In genomic region chr19:48398329-48399235, GRCh38 we compare ENCODE assay signal across 8 cellular contexts. TPM values are rescaled to one million over a fixed set of nuclear protein-coding genes. Genes with fewer than 3 reads are reported as not detected.
A peak's percentile ranks its signal among the peaks of the same experiment; 100 is the strongest.
DNase-seq lines count a peak whose midpoint lies in the region; ATAC-seq and TF ChIP-seq lines count a peak whose summit lies in the region.

No MANE protein-coding gene starts in this region.

- TF ChIP-seq RAD21 in IMR-90 (IDR thresholded peaks at IDR 0.05; ENCODE audit: low read length): no peak

- 15% methylated on average over 57 of the region's 109 CpGs; no CpG with 5 or more reads in 1 of the 2 experiments for WGBS in IMR-90 (ENCODE audit: extremely low coverage in 2 of 2, insufficient read length in 1 of 2), 2 experiments

- H2AK5ac ChIP-seq in IMR-90 (ENCODE audit: low read depth, low read length): peak overlapping the region; percentile 43

- peaks cover 41% of the 10 kb centered on the region for H3K27me3 Mint-ChIP-seq in activated naive CD4-positive, alpha-beta T cell treated with anti-CD3 and anti-CD28 coated beads for 36 hours (ENCODE audit: low read depth)

- peaks cover 44% of the 10 kb centered on the region for H3K27me3 ChIP-seq in IMR-90 (ENCODE audit: control insufficient read depth, insufficient read depth, low read length)

- peaks cover 41% of the 10 kb centered on the region for H3K4me1 Mint-ChIP-seq in activated naive CD4-positive, alpha-beta T cell treated with anti-CD3 and anti-CD28 coated beads for 36 hours (ENCODE audit: low read depth)

- H3K9ac ChIP-seq in IMR-90 (ENCODE audit: low read depth, low read length): peak overlapping the region; percentile 42; the same call in 1 of the 2 replicates

- no peaks in the 10 kb centered on the region for H3K79me1 ChIP-seq in IMR-90 (ENCODE audit: low read depth in 1 of 2, low read length in 2 of 2)

- no peaks in the 10 kb centered on the region for H3K9me3 ChIP-seq in IMR-90 (ENCODE audit: control insufficient read depth, insufficient read depth, low read length)

- dilution Hi-C loops in IMR-90 (cut with HindIII; ENCODE audit: low sequenced_read_pairs, unreplicated experiment): no loop called here

- ATAC-seq in IMR-90 (ENCODE audit: low read depth) (peak; percentile 48), Right ventricle myocardium superior (ENCODE audit: poor library complexity) (peak; percentile 73), HG03135 (IDR thresholded peaks at IDR 0.05; ENCODE audit: unreplicated experiment) (no peak)

- H2BK15ac ChIP-seq in IMR-90 (ENCODE audit: low read depth, low read length): no peak overlapping the region

- H3K18ac ChIP-seq in IMR-90 (ENCODE audit: low read depth, low read length): no peak overlapping the region

- 0 out of 2 replicates have a peak overlapping the region, but pooled peaks have one; percentile 23 for H4K91ac ChIP-seq in IMR-90 (ENCODE audit: insufficient read depth, low read depth, low read length)

- in situ Hi-C loops in IMR-90 (cut with MboI; ENCODE audit: low sequenced_read_pairs): no loop called here

- peak overlapping the region; percentile 83 for H3K4ac ChIP-seq in IMR-90 (ENCODE audit: low read depth, low read length)

- no peaks in the 10 kb centered on the region; the same call in 1 of the 2 replicates for H4K20me1 ChIP-seq in IMR-90 (ENCODE audit: insufficient read depth, low read length)

- no peak overlapping the region for H3K56ac ChIP-seq in IMR-90 (ENCODE audit: extremely low read depth, insufficient read depth, low read length)

- H3K27ac Mint-ChIP-seq in activated naive CD4-positive, alpha-beta T cell treated with anti-CD3 and anti-CD28 coated beads for 36 hours: no peak overlapping the region

- H2BK20ac ChIP-seq in IMR-90 (ENCODE audit: low read depth, low read length): no peak overlapping the region

- BruUV-seq in IMR-90 (replicated peaks; lab: Mats Ljungman, UMichigan): no TSS peak

- peak overlapping the region; percentile 42 for H3K4me3 ChIP-seq in IMR-90 (ENCODE audit: insufficient read depth, low read depth, low read length)

- H3K23ac ChIP-seq in IMR-90 (ENCODE audit: low read depth, low read length): peak overlapping the region; percentile 84

- H3K36me3 Mint-ChIP-seq in activated naive CD4-positive, alpha-beta T cell treated with anti-CD3 and anti-CD28 coated beads for 36 hours (ENCODE audit: low read depth): no peaks in the 10 kb centered on the region

- no peak overlapping the region for H3K27ac ChIP-seq in IMR-90 (ENCODE audit: insufficient read depth, low read length)

- H3K14ac ChIP-seq in IMR-90 (replicated peaks; ENCODE audit: low read depth, low read length): peak overlapping the region; percentile 37

- no peak for TF ChIP-seq POLR2A in IMR-90 (IDR thresholded peaks at IDR 0.05; ENCODE audit: low read depth, low read length)

- H4K5ac ChIP-seq in IMR-90 (ENCODE audit: low read depth, low read length): peak overlapping the region; percentile 30

- no peak overlapping the region for H2BK5ac ChIP-seq in IMR-90 (ENCODE audit: low read depth, low read length, poor library complexity, severe bottlenecking)

- CTCF ChIA-PET in IMR-90 (lab: Yijun Ruan, JAX): no interaction called here
- CTCF ChIA-PET in activated naive CD4-positive, alpha-beta T cell treated with anti-CD3 and anti-CD28 coated beads for 36 hours (lab: Charles Lee): no interaction called here

- H2AK9ac ChIP-seq in IMR-90 (replicated peaks; ENCODE audit: low read depth, low read length, poor library complexity): peak overlapping the region; percentile 78

- H3K9me1 ChIP-seq in IMR-90 (ENCODE audit: insufficient read depth, low read length): peaks cover 3% of the 10 kb centered on the region; the same call in 1 of the 2 replicates

- no peak overlapping the region for H2BK120ac ChIP-seq in IMR-90 (ENCODE audit: low read depth, low read length)

- peaks cover 5% of the 10 kb centered on the region for H3K9me3 Mint-ChIP-seq in activated naive CD4-positive, alpha-beta T cell treated with anti-CD3 and anti-CD28 coated beads for 36 hours

- H3K36me3 ChIP-seq in IMR-90 (ENCODE audit: control insufficient read depth, insufficient read depth, low read length): no peaks in the 10 kb centered on the region

- POLR2A ChIA-PET in IMR-90 (lab: Charles Lee; ENCODE audit: unreplicated experiment): no interaction called here

- H3K4me2 ChIP-seq in IMR-90 (ENCODE audit: low read depth, low read length): peak overlapping the region; percentile 64

- peak; percentile 88 for DNase-seq in SIG-M5 treated with dmso at 0.1 percent for 504 hours (lab: John Stamatoyannopoulos, UW; ENCODE audit: unreplicated experiment)
- no peak for DNase-seq in SIG-M5 (lab: John Stamatoyannopoulos, UW)
- DNase-seq in IMR-90: peak; percentile 41
- DNase-seq in SK-N-DZ (ENCODE audit: low spot score): peak; percentile 63
- DNase-seq in activated naive CD4-positive, alpha-beta T cell treated with anti-CD3 and anti-CD28 coated beads for 36 hours: peak; percentile 86
- DNase-seq in Right ventricle myocardium superior: peak; percentile 86
- peak; percentile 60 for DNase-seq in retina

- peak overlapping the region; percentile 82 for H3K4me3 Mint-ChIP-seq in activated naive CD4-positive, alpha-beta T cell treated with anti-CD3 and anti-CD28 coated beads for 36 hours

- H3K4me1 ChIP-seq in IMR-90 (ENCODE audit: control insufficient read depth, insufficient read depth, low read length): peaks cover 4% of the 10 kb centered on the region; the same call in 1 of the 2 replicates

- intact Hi-C loops in IMR-90 (cut with micrococcal nuclease) (loop anchor here (10.0 kb wide), 1 partner anchor 74 kb away; the partner anchor contains the start of gene EMP3), Right ventricle myocardium superior (cut with DNase I) (no loop called here)
- intact Hi-C loops in activated naive CD4-positive, alpha-beta T cell treated with anti-CD3 and anti-CD28 coated beads for 36 hours (cut with micrococcal nuclease): loop anchor here (1.0 to 5.0 kb wide), 3 partner anchors 70 to 239 kb away; partner anchors contain the start of genes CYTH2 and DBP

- TF ChIP-seq CTCF in IMR-90 (conservative IDR thresholded peaks at IDR 0.05; ENCODE audit: low read depth, low read length): no peak

- H2AFZ ChIP-seq in IMR-90 (replicated peaks; ENCODE audit: low read length, poor library complexity): peak overlapping the region; percentile 90

- peak overlapping the region; percentile 18 to 79; a peak in 3 of 4 replicates for H4K8ac ChIP-seq in IMR-90 (ENCODE audit: low read depth in 2 of 2, low read length in 2 of 2)

TF ChIP-seq in IMR-90, 13 proteins besides CTCF, POLR2A, EP300 and RAD21:
- TF ChIP-seq RCOR1 (IDR thresholded peaks at IDR 0.05; ENCODE audit: insufficient replicate concordance, low read length) (no peak), MAZ (IDR thresholded peaks at IDR 0.05; ENCODE audit: borderline replicate concordance, low read depth, low read length) (no peak)

RNA-seq across cellular contexts. Expression of gene GRIN2D, which starts 5.1 kb away (rescaled TPM):
- total RNA-seq in IMR-90 (2012; rRNA removed) (under 0.01 TPM in 2 replicates), Right ventricle myocardium superior (0.54 TPM)
- polyA plus RNA-seq in IMR-90 (2012; rRNA removed): 0.23 and 0.24 TPM in 2 replicates
- polyA plus RNA-seq in IMR-90 (2012; cell fraction: cytosol; rRNA removed): 0.16 and 0.30 TPM in 2 replicates
- polyA plus RNA-seq in IMR-90 (2012; cell fraction: nucleus; rRNA removed; ENCODE audit: low replicate concordance): 0.30 and 0.69 TPM in 2 replicates
- polyA plus RNA-seq in SK-N-DZ (2014; cell fraction: cytosol; rRNA removed): 0.07 and 0.08 TPM in 2 replicates
- polyA plus RNA-seq in SK-N-DZ (2014; cell fraction: nucleus; rRNA removed): 0.24 TPM in 1 of 2 replicates, not detected in the other
- total RNA-seq in activated naive CD4-positive, alpha-beta T cell treated with anti-CD3 and anti-CD28 coated beads for 36 hours: under 1 TPM; 0.05 to 0.07 TPM

RNA-seq across cellular contexts. Expression of gene KDELR1, which starts 7.2 kb away (rescaled TPM):
- total RNA-seq in IMR-90 (2012; rRNA removed): 57.8 and 58.8 TPM in 2 replicates
- 171 and 180 TPM in 2 replicates for polyA plus RNA-seq in IMR-90 (2012; rRNA removed)
- polyA plus RNA-seq in IMR-90 (2012; cell fraction: cytosol; rRNA removed): 156 and 249 TPM in 2 replicates
- polyA plus RNA-seq in IMR-90 (2012; cell fraction: nucleus; rRNA removed; ENCODE audit: low replicate concordance): 112 and 118 TPM in 2 replicates
- polyA plus RNA-seq in SK-N-DZ (2014; cell fraction: cytosol; rRNA removed): 42.6 and 46.1 TPM in 2 replicates
- polyA plus RNA-seq in SK-N-DZ (2014; cell fraction: nucleus; rRNA removed): 16.9 and 19.5 TPM in 2 replicates
- total RNA-seq in activated naive CD4-positive, alpha-beta T cell treated with anti-CD3 and anti-CD28 coated beads for 36 hours: 10 to 100 TPM; 81.5 to 83.8 TPM
- 69.5 TPM for total RNA-seq in Right ventricle myocardium superior

RNA-seq across cellular contexts. Expression of gene SYNGR4, which starts 34.4 kb away (rescaled TPM):
- total RNA-seq in IMR-90 (2012; rRNA removed) (not detected in 2 replicates), Right ventricle myocardium superior (not detected)
- not detected in 2 replicates for polyA plus RNA-seq in IMR-90 (2012; rRNA removed)
- 0.08 TPM in 1 of 2 replicates, not detected in the other for polyA plus RNA-seq in IMR-90 (2012; cell fraction: cytosol; rRNA removed)
- polyA plus RNA-seq in IMR-90 (2012; cell fraction: nucleus; rRNA removed; ENCODE audit: low replicate concordance): not detected in 2 replicates
- not detected in 2 replicates for polyA plus RNA-seq in SK-N-DZ (2014; cell fraction: cytosol; rRNA removed)
- polyA plus RNA-seq in SK-N-DZ (2014; cell fraction: nucleus; rRNA removed): not detected in 2 replicates
- total RNA-seq in activated naive CD4-positive, alpha-beta T cell treated with anti-CD3 and anti-CD28 coated beads for 36 hours: under 1 TPM; 0.50 to 0.52 TPM

RNA-seq across cellular contexts. Expression of gene TMEM143, which starts 34.8 kb away (rescaled TPM):
- total RNA-seq in IMR-90 (2012; rRNA removed) (1.1 and 1.3 TPM in 2 replicates), Right ventricle myocardium superior (105 TPM)
- polyA plus RNA-seq in IMR-90 (2012; rRNA removed): 7.6 and 8.6 TPM in 2 replicates
- 4.5 and 6.5 TPM in 2 replicates for polyA plus RNA-seq in IMR-90 (2012; cell fraction: cytosol; rRNA removed)
- polyA plus RNA-seq in IMR-90 (2012; cell fraction: nucleus; rRNA removed; ENCODE audit: low replicate concordance): 39.2 and 52.3 TPM in 2 replicates
- polyA plus RNA-seq in SK-N-DZ (2014; cell fraction: cytosol; rRNA removed): 3.7 and 6.0 TPM in 2 replicates
- polyA plus RNA-seq in SK-N-DZ (2014; cell fraction: nucleus; rRNA removed): 8.6 and 18.9 TPM in 2 replicates
- 10 to 100 TPM; 23.9 to 24.1 TPM for total RNA-seq in activated naive CD4-positive, alpha-beta T cell treated with anti-CD3 and anti-CD28 coated beads for 36 hours

RNA-seq across cellular contexts. Expression of gene GRWD1, which starts 47.2 kb away (rescaled TPM):
- total RNA-seq in IMR-90 (2012; rRNA removed) (22.0 and 32.5 TPM in 2 replicates), Right ventricle myocardium superior (16.9 TPM)
- 22.5 and 25.2 TPM in 2 replicates for polyA plus RNA-seq in IMR-90 (2012; rRNA removed)
- polyA plus RNA-seq in IMR-90 (2012; cell fraction: cytosol; rRNA removed): 20.0 and 42.6 TPM in 2 replicates
- 13.1 and 26.6 TPM in 2 replicates for polyA plus RNA-seq in IMR-90 (2012; cell fraction: nucleus; rRNA removed; ENCODE audit: low replicate concordance)
- 29.3 and 41.5 TPM in 2 replicates for polyA plus RNA-seq in SK-N-DZ (2014; cell fraction: cytosol; rRNA removed)
- polyA plus RNA-seq in SK-N-DZ (2014; cell fraction: nucleus; rRNA removed): 11.7 and 14.8 TPM in 2 replicates
- 10 to 100 TPM; 32.4 to 36.0 TPM for total RNA-seq in activated naive CD4-positive, alpha-beta T cell treated with anti-CD3 and anti-CD28 coated beads for 36 hours
